Comparison of ENCODE assay signal across 11 cellular contexts in genomic region chr7:7477641-7478040, GRCh38. TPM values are rescaled to one million over a fixed set of nuclear protein-coding genes. Genes with fewer than 3 reads are reported as not detected.
A peak's percentile ranks its signal among the peaks of the same experiment; 100 is the strongest.
DNase-seq lines count a peak whose midpoint lies in the region; ATAC-seq, FAIRE-seq and TF ChIP-seq lines count a peak whose summit lies in the region.
"Not testable (repeated sequence)": the region's sequence is repeated elsewhere in the genome, so short reads cannot be mapped to it uniquely, and the experiment has no call there.
"Had no signal": no experiment of that assay in that cellular context is flagged by ENCODE, and none has a peak within 500 bp of the region (broad histone marks: within the 10 kb centered on the region; RNA-seq: fewer than 3 reads in every experiment).

No MANE protein-coding gene starts in this region.

- H3K4me1 ChIP-seq in K562 (replicated peaks in 1 of 2; ENCODE audit: control insufficient read depth in 2 of 2, insufficient read depth in 2 of 2, low read length in 2 of 2); HepG2 (ENCODE audit: insufficient read depth, low read length); testis: not testable (repeated sequence)

- TF ChIP-seq CTCF in WTC11 (IDR thresholded peaks at IDR 0.05); activated CD8-positive, alpha-beta T cell treated with anti-CD3 and anti-CD28 coated beads for 36 hours (IDR thresholded peaks at IDR 0.05); K562 (IDR thresholded peaks at IDR 0.05 in 2 of 3, conservative IDR thresholded peaks at IDR 0.05 in 1 of 3; ENCODE audit: insufficient read depth in 2 of 3, low read depth in 1 of 3, low read length in 3 of 3); HepG2 (CRISPR knock-in tag; IDR thresholded peaks at IDR 0.05); testis (IDR thresholded peaks at IDR 0.05): not testable (repeated sequence)

- not testable (repeated sequence) for H3K4me3 ChIP-seq in K562; HepG2 (replicated peaks in 1 of 3; ENCODE audit: insufficient read depth in 1 of 3, low read depth in 2 of 3, low read length in 3 of 3); testis

- not testable (repeated sequence) for TF ChIP-seq RAD21 in K562 (CRISPR knock-in tag; conservative IDR thresholded peaks at IDR 0.05 in 1 of 2, IDR thresholded peaks at IDR 0.05 in 1 of 2); HepG2 (CRISPR knock-in tag; IDR thresholded peaks at IDR 0.05)

- not testable (repeated sequence) for H3K36me3 ChIP-seq in K562 (ENCODE audit: control insufficient read depth, insufficient read depth, low read length); HepG2 (replicated peaks in 1 of 2; ENCODE audit: control insufficient read depth in 1 of 2, insufficient read depth in 2 of 2, low read length in 2 of 2); testis (ENCODE audit: low read depth, missing control alignments)

- H3K9ac ChIP-seq in K562 (ENCODE audit: insufficient read depth in 1 of 2, low read depth in 2 of 2, low read length in 2 of 2); HepG2 (ENCODE audit: insufficient read depth, low read depth, low read length): not testable (repeated sequence)

- intact Hi-C loops in activated CD8-positive, alpha-beta T cell treated with anti-CD3 and anti-CD28 coated beads for 36 hours (cut with micrococcal nuclease); K562 (cut with micrococcal nuclease); HepG2 (cut with micrococcal nuclease; ENCODE audit: unreplicated experiment); testis (cut with DNase I; ENCODE audit: low total_unique reads): not testable (repeated sequence)

- not testable (repeated sequence) for H3K36me3 Mint-ChIP-seq in WTC11; activated CD8-positive, alpha-beta T cell treated with anti-CD3 and anti-CD28 coated beads for 36 hours (ENCODE audit: low read depth)

- in situ Hi-C loops in K562 (cut with MboI); HepG2 (cut with HindIII; ENCODE audit: extremely low pct_ligation_motif_present, low pct_unique_long_range_greater_than_20kb): not testable (repeated sequence)

- DNase-seq in WTC11 (ENCODE audit: low spot score); K562 (ENCODE audit: extremely low read depth in 1 of 4, low spot score in 3 of 4); HepG2 (ENCODE audit: low spot score): not testable (repeated sequence)
- DNase-seq in activated CD8-positive, alpha-beta T cell treated with anti-CD3 and anti-CD28 coated beads for 36 hours = peak; percentile 1
- DNase-seq in testis = peak; percentile 66

- CTCF ChIA-PET in WTC11 (lab: Charles Lee); activated CD8-positive, alpha-beta T cell treated with anti-CD3 and anti-CD28 coated beads for 36 hours (lab: Charles Lee); K562 (lab: Yijun Ruan, JAX; ENCODE audit: low intra/inter-chr PET ratio); HepG2 (lab: Yijun Ruan, JAX; ENCODE audit: low intra/inter-chr PET ratio, low total read pairs): not testable (repeated sequence)

- H3K9me1 ChIP-seq in K562 (ENCODE audit: control insufficient read depth, insufficient read depth, low read length) = not testable (repeated sequence)

- ATAC-seq in WTC11; activated CD8-positive, alpha-beta T cell treated with anti-CD3 and anti-CD28 coated beads for 36 hours; K562; HepG2: not testable (repeated sequence)

- H3K9me3 ChIP-seq in K562 (replicated peaks; ENCODE audit: control insufficient read depth, insufficient read depth, low read depth, low read length); HepG2 (ENCODE audit: low read length); testis: not testable (repeated sequence)

- not testable (repeated sequence) for TF ChIP-seq EP300 in K562 (IDR thresholded peaks at IDR 0.05; ENCODE audit: low read length); HepG2 (IDR thresholded peaks at IDR 0.05; ENCODE audit: low read depth in 2 of 2, low read length in 2 of 2); HepG2 (CRISPR knock-in tag; IDR thresholded peaks at IDR 0.05; ENCODE audit: borderline replicate concordance)

- POLR2A ChIA-PET in WTC11 (lab: Charles Lee); activated CD8-positive, alpha-beta T cell treated with anti-CD3 and anti-CD28 coated beads for 36 hours (lab: Charles Lee); K562 (lab: Yijun Ruan, JAX); HepG2 (lab: Yijun Ruan, JAX): not testable (repeated sequence)

- not testable (repeated sequence) for H4K20me1 ChIP-seq in K562 (replicated peaks; ENCODE audit: control insufficient read depth, insufficient read depth, low read length); HepG2 (ENCODE audit: insufficient read depth, low read length)

- H3K4me3 Mint-ChIP-seq in WTC11; activated CD8-positive, alpha-beta T cell treated with anti-CD3 and anti-CD28 coated beads for 36 hours: not testable (repeated sequence)

- H3K27ac Mint-ChIP-seq in WTC11; activated CD8-positive, alpha-beta T cell treated with anti-CD3 and anti-CD28 coated beads for 36 hours: not testable (repeated sequence)

- not testable (repeated sequence) for H2AFZ ChIP-seq in K562 (ENCODE audit: low read depth, low read length); HepG2 (ENCODE audit: low read length)

- not testable (repeated sequence) for H3K27me3 Mint-ChIP-seq in WTC11 (ENCODE audit: low read depth); activated CD8-positive, alpha-beta T cell treated with anti-CD3 and anti-CD28 coated beads for 36 hours

- not testable (repeated sequence) for H3K27me3 ChIP-seq in K562 (ENCODE audit: control insufficient read depth in 2 of 2, insufficient read depth in 2 of 2, low read length in 2 of 2); HepG2 (ENCODE audit: control insufficient read depth in 1 of 2, insufficient read depth in 2 of 2, low read length in 2 of 2); testis

- WGBS in K562 (ENCODE audit: insufficient coverage, low coverage, missing lambda C conversion rate) = 15% methylated on average over 7 of the region's 7 CpGs
- WGBS in HepG2 (ENCODE audit: low lambda C conversion rate) = 54% methylated on average over 7 of the region's 7 CpGs
- WGBS in testis, 2 donors = 72 to 86% methylated on average over 7 of the region's 7 CpGs

- H3K4me2 ChIP-seq in K562 (ENCODE audit: insufficient read depth, low read length); HepG2 (ENCODE audit: low read depth, low read length): not testable (repeated sequence)

- H3K27ac ChIP-seq in K562 (ENCODE audit: extremely low read depth, low read depth, low read length); HepG2 (ENCODE audit: extremely low read length, insufficient read depth, low read length); testis: not testable (repeated sequence)

- H3K4me1 Mint-ChIP-seq in WTC11; activated CD8-positive, alpha-beta T cell treated with anti-CD3 and anti-CD28 coated beads for 36 hours (ENCODE audit: low read depth): not testable (repeated sequence)

- peaks cover 27% of the 10 kb centered on the region for H3K9me3 Mint-ChIP-seq in WTC11
- H3K9me3 Mint-ChIP-seq in activated CD8-positive, alpha-beta T cell treated with anti-CD3 and anti-CD28 coated beads for 36 hours = not testable (repeated sequence)

- not testable (repeated sequence) for TF ChIP-seq POLR2A in K562 (conservative IDR thresholded peaks at IDR 0.05); HepG2 (IDR thresholded peaks at IDR 0.05; ENCODE audit: insufficient read depth in 1 of 2, low read depth in 2 of 2, low read length in 2 of 2); testis (IDR thresholded peaks at IDR 0.05)

- H3K79me2 ChIP-seq in K562 (ENCODE audit: control insufficient read depth, insufficient read depth, low read length); HepG2 (ENCODE audit: insufficient read depth, low read length): not testable (repeated sequence)

- BruUV-seq in K562 (replicated peaks; lab: Mats Ljungman, UMichigan); HepG2 (replicated peaks; lab: Mats Ljungman, UMichigan): not testable (repeated sequence)

- not testable (repeated sequence) for FAIRE-seq in K562 (lab: Jason Lieb, UNC); HepG2 (lab: Jason Lieb, UNC)

RNA-seq across cellular contexts. Expression of gene COL28A1, which starts 58.0 kb away (rescaled TPM):
- 0.81 to 1.5 TPM (median 1.0 TPM) in 3 replicates for total RNA-seq in WTC11 (2021)
- total RNA-seq in activated CD8-positive, alpha-beta T cell treated with anti-CD3 and anti-CD28 coated beads for 36 hours = not detected
- 0.81 TPM in 1 of 2 replicates, not detected in the other for total RNA-seq in K562 (2011; cell fraction: chromatin; rRNA removed; ENCODE audit: low replicate concordance)
- total RNA-seq in K562 (2011; cell fraction: nucleolus; rRNA removed) = not detected in 2 replicates
- total RNA-seq in K562 (2011; cell fraction: nucleoplasm; rRNA removed) = 0.29 TPM in 1 of 2 replicates, not detected in the other
- 0.04 and 0.05 TPM in 2 replicates for total RNA-seq in K562 (2014; rRNA removed)
- total RNA-seq in K562 (2014; rRNA removed; fragmentation: Illumina TruSeq; extraction: Trizol) = 0.11 TPM in 1 of 2 replicates, not detected in the other
- total RNA-seq in K562 (2015; rRNA removed; fragmentation: Illumina TruSeq; extraction: Trizol) = not detected in 2 replicates
- 0.13 and 0.40 TPM in 2 replicates for total RNA-seq in K562 (2021)
- 0.03 and 0.04 TPM in 2 replicates for polyA plus RNA-seq in K562 (2011; rRNA removed)
- 0.04 TPM in 1 of 2 replicates, not detected in the other for polyA plus RNA-seq in K562 (2011; cell fraction: cytosol; rRNA removed)
- 0.11 and 0.46 TPM in 2 replicates for polyA plus RNA-seq in K562 (2011; cell fraction: nucleus; rRNA removed)
- 0.08 and 0.50 TPM in 2 replicates for polyA plus RNA-seq in K562 (2012)
- 0.06 and 0.07 TPM in 2 replicates for polyA plus RNA-seq in K562 (2014; fragmentation: Illumina TruSeq; extraction: Trizol)
- under 1 TPM in 1 of 2 experiments, not detected in 1; 0.03 TPM for polyA plus RNA-seq in K562 (2014; fragmentation: Nextera tagmentation; extraction: Ambion mirVana)
- polyA plus RNA-seq in K562 (2014; rRNA removed) = 0.12 TPM in 1 of 2 replicates, not detected in the other
- 0.09 TPM in 1 of 2 replicates, not detected in the other for polyA minus RNA-seq in K562 (2011; rRNA and poly(A)+ RNA removed)
- not detected in 2 replicates for polyA minus RNA-seq in K562 (2011; cell fraction: cytosol; rRNA and poly(A)+ RNA removed)
- 0.33 TPM in 1 of 2 replicates, not detected in the other for polyA minus RNA-seq in K562 (2011; cell fraction: nucleus; rRNA and poly(A)+ RNA removed)
- 0.07 TPM in 1 of 2 replicates, not detected in the other for total RNA-seq in HepG2 (2016; rRNA removed; fragmentation: Illumina TruSeq; extraction: Trizol)
- total RNA-seq in HepG2 (2016; cell fraction: cytosol; rRNA removed; fragmentation: Illumina TruSeq; extraction: Trizol; ENCODE audit: low read depth) = not detected in 2 replicates
- 0.04 TPM in 1 of 2 replicates, not detected in the other for total RNA-seq in HepG2 (2016; cell fraction: insoluble cytoplasmic fraction; rRNA removed; fragmentation: Illumina TruSeq; extraction: Trizol)
- total RNA-seq in HepG2 (2016; cell fraction: membrane; rRNA removed; fragmentation: Illumina TruSeq; extraction: Trizol) = not detected in 2 replicates
- total RNA-seq in HepG2 (2016; cell fraction: nucleus; rRNA removed; fragmentation: Illumina TruSeq; extraction: Trizol) = 0.19 and 0.25 TPM in 2 replicates
- polyA plus RNA-seq in HepG2 (2011; rRNA removed) = 0.07 and 0.15 TPM in 2 replicates
- polyA plus RNA-seq in HepG2 (2011; cell fraction: cytosol; rRNA removed) = 0.03 TPM in 1 of 2 replicates, not detected in the other
- polyA plus RNA-seq in HepG2 (2011; cell fraction: nucleus; rRNA removed) = 0.61 and 0.79 TPM in 2 replicates
- 0.08 and 0.13 TPM in 2 replicates for polyA plus RNA-seq in HepG2 (2012)
- not detected in 2 replicates for polyA plus RNA-seq in HepG2 (2016; cell fraction: cytosol; fragmentation: Illumina TruSeq; extraction: Trizol; ENCODE audit: low read depth)
- not detected in 2 replicates for polyA plus RNA-seq in HepG2 (2016; cell fraction: insoluble cytoplasmic fraction; fragmentation: Illumina TruSeq; extraction: Trizol; ENCODE audit: low read depth)
- polyA plus RNA-seq in HepG2 (2016; cell fraction: membrane; fragmentation: Illumina TruSeq; extraction: Trizol; ENCODE audit: low read depth) = not detected in 2 replicates
- 0.11 and 0.25 TPM in 2 replicates for polyA plus RNA-seq in HepG2 (2016; cell fraction: nucleus; fragmentation: Illumina TruSeq; extraction: Trizol; ENCODE audit: insufficient read depth, low read depth)
- polyA minus RNA-seq in HepG2 (2011; rRNA and poly(A)+ RNA removed; ENCODE audit: low replicate concordance) = not detected in 2 replicates
- not detected in 2 replicates for polyA minus RNA-seq in HepG2 (2011; cell fraction: cytosol; rRNA and poly(A)+ RNA removed)
- polyA minus RNA-seq in HepG2 (2011; cell fraction: nucleus; rRNA and poly(A)+ RNA removed) = 0.37 and 0.39 TPM in 2 replicates
- 1 to 10 TPM; 8.7 to 9.2 TPM for total RNA-seq in testis
- 4.0 TPM for polyA plus RNA-seq in testis (ENCODE audit: insufficient read depth, low read depth, low replicate concordance)
- total RNA-seq: A172; CD8-positive, alpha-beta memory T cell; Daoy had no signal
- polyA plus RNA-seq: CD14-positive monocyte; CD4-positive, alpha-beta memory T cell; CD4-positive, CD25-positive, alpha-beta regulatory T cell; CD8-positive, alpha-beta memory T cell had no signal
